Comparison of ENCODE assay signal across 15 cellular contexts in genomic region chr5:175872287-175873089, GRCh38. TPM values are rescaled to one million over a fixed set of nuclear protein-coding genes. Genes with fewer than 3 reads are reported as not detected.
A peak's percentile ranks its signal among the peaks of the same experiment; 100 is the strongest.
DNase-seq lines count a peak whose midpoint lies in the region; ATAC-seq and TF ChIP-seq lines count a peak whose summit lies in the region.
"Had no signal": no experiment of that assay in that cellular context is flagged by ENCODE, and none has a peak within 500 bp of the region (broad histone marks: within the 10 kb centered on the region; RNA-seq: fewer than 3 reads in every experiment).

No MANE protein-coding gene starts in this region.

- H3K27ac ChIP-seq in ectodermal cell (ENCODE audit: insufficient read depth, low read depth, low read length, poor library complexity, severe bottlenecking) = no peak overlapping the region
- no peak overlapping the region for H3K27ac ChIP-seq in osteoblast (ENCODE audit: low read depth, low read length)
- H3K27ac ChIP-seq: prostate gland, thyroid gland had no signal

- H3K9me3 ChIP-seq in ectodermal cell (ENCODE audit: control insufficient read depth, low read length) (no peaks in the 10 kb centered on the region), osteoblast (ENCODE audit: low read depth, low read length) (no peaks in the 10 kb centered on the region)
- H3K9me3 ChIP-seq: prostate gland, thyroid gland had no signal

- H3K4me2 ChIP-seq in osteoblast (ENCODE audit: insufficient read depth, low read length) = peak overlapping the region; percentile 51

- H3K27me3 ChIP-seq in ectodermal cell (ENCODE audit: control insufficient read depth, insufficient read depth, low read length, poor library complexity, severe bottlenecking) (peaks cover 35% of the 10 kb centered on the region), osteoblast (ENCODE audit: insufficient read depth, low read length) (peaks cover 12% of the 10 kb centered on the region)

- DNase-seq in NCI-H524 (lab: John Stamatoyannopoulos, UW) (peak; percentile 27 to 61), NCI-H524 treated with DMSO at 0.1 percent for 48 hours (lab: John Stamatoyannopoulos, UW) (no peak), Kasumi-1 (lab: John Stamatoyannopoulos, UW) (peak; percentile 35 to 39), osteoblast (ENCODE audit: insufficient read length, low spot score, missing footprints) (peak; percentile 48), left lobe of liver (ENCODE audit: low spot score) (no peak)
- DNase-seq in activated CD4-positive, CD25-positive, alpha-beta regulatory T cell treated with anti-CD3 and anti-CD28 coated beads, Interleukin-2, amount 50 U/mL, for 72 hours = no peak

- no peak for ATAC-seq in left lobe of liver
- no peak for ATAC-seq in GM21576 (IDR thresholded peaks at IDR 0.05; ENCODE audit: unreplicated experiment)

- H3K79me2 ChIP-seq in osteoblast (ENCODE audit: insufficient read depth, low read length) = no peaks in the 10 kb centered on the region

- 1 to 2% methylated on average over 43 to 49 of the region's 56 CpGs for WGBS in ectodermal cell, 2 experiments

- H3K4me3 ChIP-seq in ectodermal cell (ENCODE audit: insufficient read depth, low read depth, low read length) (peak overlapping the region; percentile 34), osteoblast (ENCODE audit: insufficient read depth, low read length) (no peak overlapping the region)
- H3K4me3 ChIP-seq: prostate gland, thyroid gland had no signal

- H3K4me1 ChIP-seq in ectodermal cell (ENCODE audit: control insufficient read depth, insufficient read depth, low read length) = peaks cover 12% of the 10 kb centered on the region
- H3K4me1 ChIP-seq in osteoblast (ENCODE audit: insufficient read depth, low read length) = no peaks in the 10 kb centered on the region

- no peak overlapping the region for H2AFZ ChIP-seq in osteoblast (ENCODE audit: low read length)

- TF ChIP-seq CTCF in osteoblast (IDR thresholded peaks at IDR 0.05; ENCODE audit: extremely low read depth, low read depth, low read length) = no peak

- H3K36me3 ChIP-seq in ectodermal cell (ENCODE audit: control insufficient read depth, insufficient read depth, low read length) (no peaks in the 10 kb centered on the region), osteoblast (ENCODE audit: insufficient read depth, low read length) (no peaks in the 10 kb centered on the region)
- H3K36me3 ChIP-seq: prostate gland, thyroid gland had no signal

- H4K20me1 ChIP-seq in osteoblast (ENCODE audit: insufficient read depth, low read length) = peaks cover 6% of the 10 kb centered on the region

RNA-seq across cellular contexts. Expression of gene CPLX2, which starts 1.1 kb away (rescaled TPM):
- 0.63 TPM for polyA plus RNA-seq in ectodermal cell (2013, experiment 1 of 4)
- 0.44 TPM for polyA plus RNA-seq in ectodermal cell (2013, experiment 2 of 4)
- polyA plus RNA-seq in ectodermal cell (2013, experiment 3 of 4) = 1.1 TPM
- polyA plus RNA-seq in ectodermal cell (2013, experiment 4 of 4) = 0.77 TPM
- total RNA-seq in osteoblast (not detected in 2 replicates), left lobe of liver (not detected)
- total RNA-seq: activated CD8-positive, alpha-beta memory T cell treated with anti-CD3 and anti-CD28 coated beads, Interleukin-2, amount 10 ng/mL, durations not matched to agents 7 days and 5 days; aorta; epithelial cell of proximal tubule; SK-MEL-5 had no signal
- polyA plus RNA-seq: aorta, keratinocyte had no signal

Comparison
In these comparisons a context has a peak if more than half of its experiments do, and no peak if none do; other contexts are left out.
1. DNase-seq: peak in NCI-H524 (2 of 2), Kasumi-1 (2 of 2) and osteoblast (single experiment); none in NCI-H524 treated with DMSO at 0.1 percent for 48 hours (single experiment), activated CD4-positive, CD25-positive, alpha-beta regulatory T cell treated with anti-CD3 and anti-CD28 coated beads, Interleukin-2, amount 50 U/mL, for 72 hours (single experiment) and left lobe of liver (single experiment).